ENCODE assay signal across 13 cellular contexts in the genomic region with DNA sequence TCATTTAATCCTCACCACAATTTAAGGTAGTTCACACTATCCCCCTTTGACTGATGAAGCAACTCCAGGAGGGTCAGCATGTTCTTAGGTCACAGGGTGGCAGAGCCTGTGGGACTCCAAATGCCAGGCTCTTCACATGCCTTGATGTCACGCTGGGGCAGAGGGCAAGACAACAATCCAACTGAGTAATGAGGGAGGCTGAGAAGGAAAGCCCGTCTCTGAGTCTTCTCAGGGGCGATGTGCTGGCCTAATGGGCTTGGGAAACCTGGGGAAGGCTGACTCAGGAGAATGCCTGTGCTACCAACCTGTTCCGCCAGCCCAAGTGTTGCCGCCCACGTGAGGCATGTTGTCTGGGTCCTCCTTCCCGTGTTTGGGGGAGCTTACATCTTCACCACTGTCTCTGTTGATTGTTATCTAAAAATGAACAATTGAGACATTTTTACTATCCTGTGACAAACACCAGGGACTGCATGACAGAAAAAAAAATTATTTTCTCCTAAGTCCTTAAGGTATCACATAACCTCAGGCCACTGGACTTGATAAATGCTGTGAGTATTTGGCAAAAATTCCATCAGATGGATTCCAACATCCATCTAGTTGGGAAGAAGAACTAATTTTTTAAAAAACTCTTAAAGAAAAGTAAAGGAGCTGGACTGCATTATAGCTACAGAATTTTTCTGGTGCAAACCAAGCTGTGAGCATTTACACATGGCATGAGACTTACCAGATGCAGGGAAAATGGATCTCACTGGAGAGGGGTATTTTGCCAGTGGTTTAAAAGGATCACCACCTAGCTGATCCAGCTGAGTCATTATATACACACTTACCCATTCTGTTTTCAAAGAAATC.
A peak's percentile ranks its signal among the peaks of the same experiment; 100 is the strongest.
DNase-seq lines count a peak whose midpoint lies in the region; ATAC-seq and TF ChIP-seq lines count a peak whose summit lies in the region.
"Had no signal": no experiment of that assay in that cellular context is flagged by ENCODE, and none has a peak within 500 bp of the region (broad histone marks: within the 10 kb centered on the region; RNA-seq: fewer than 3 reads in every experiment).

No MANE protein-coding gene starts in this region.

- POLR2A ChIA-PET in Caco-2 (lab: Charles Lee) = interaction anchor here (1.2 to 2.2 kb wide), 4 partner anchors 8 to 155 kb away, joined by 3 to 22 read pairs (median 12); no protein-coding TSS in a partner anchor

- H3K4me2 ChIP-seq in trophoblast cell (ENCODE audit: low read length) = no peak overlapping the region

- no peak overlapping the region for H2AFZ ChIP-seq in trophoblast cell (ENCODE audit: insufficient read depth, low read length, poor library complexity)

- H3K27me3 Mint-ChIP-seq in Caco-2 (ENCODE audit: insufficient read depth, unreplicated experiment) = no peaks in the 10 kb centered on the region

- H4K8ac ChIP-seq in trophoblast cell (ENCODE audit: low read depth, low read length) = no peak overlapping the region

- H3K9me3 Mint-ChIP-seq in Caco-2 (ENCODE audit: unreplicated experiment) = peaks cover under 1% of the 10 kb centered on the region
- H3K9me3 Mint-ChIP-seq in activated naive CD4-positive, alpha-beta T cell treated with anti-CD3 and anti-CD28 coated beads, Interleukin-2, amount 50 U/mL, for 72 hours = no peaks in the 10 kb centered on the region

- TF ChIP-seq CTCF in Caco-2 (IDR thresholded peaks at IDR 0.05; ENCODE audit: insufficient read depth in 1 of 2, low read depth in 1 of 2, low read length in 1 of 2, severe bottlenecking in 1 of 2, unreplicated experiment in 1 of 2) (no peak), fibroblast of villous mesenchyme (IDR thresholded peaks at IDR 0.05; ENCODE audit: insufficient read depth, low read depth, low read length) (no peak)

- peaks cover 3% of the 10 kb centered on the region for H3K79me2 ChIP-seq in trophoblast cell (ENCODE audit: control insufficient read depth, insufficient read depth, low read length, poor library complexity)

- peaks cover 33% of the 10 kb centered on the region for H3K36me3 Mint-ChIP-seq in Caco-2 (ENCODE audit: insufficient read depth, unreplicated experiment)
- H3K36me3 Mint-ChIP-seq in activated naive CD4-positive, alpha-beta T cell treated with anti-CD3 and anti-CD28 coated beads, Interleukin-2, amount 50 U/mL, for 72 hours = peaks cover 10 to 12% of the 10 kb centered on the region in 2 donors

- H4K91ac ChIP-seq in trophoblast cell (ENCODE audit: low read depth, low read length) = peak overlapping the region; percentile 67

- intact Hi-C loops in Caco-2 (cut with micrococcal nuclease; ENCODE audit: unreplicated experiment) = loop anchor here (1.0 to 5.0 kb wide), 5 partner anchors 7 to 203 kb away; no protein-coding TSS in a partner anchor

- peak in 1 of 2 experiments; percentile 61 for DNase-seq in Caco-2
- DNase-seq in SW480 (ENCODE audit: low spot score) = peak; percentile 64
- DNase-seq in fibroblast of villous mesenchyme (ENCODE audit: low read depth) = peak; percentile 88
- peak; percentile 61 to 67 for DNase-seq in trophoblast cell
- DNase-seq in activated naive CD4-positive, alpha-beta T cell treated with anti-CD3 and anti-CD28 coated beads, Interleukin-2, amount 50 U/mL, for 72 hours (ENCODE audit: low spot score in 2 of 2) = no peak
- DNase-seq in stimulated activated CD4-positive, alpha-beta T cell treated with anti-CD3 and anti-CD28 coated beads, Interleukin-12 subunit alpha, Interleukin-12 subunit beta, amount 100 ng/mL, for 4 hours = no peak
- DNase-seq: ACHN; activated CD4-positive, alpha-beta T cell treated with anti-CD3 and anti-CD28 coated beads, Interleukin-2, amount 50 U/mL, for 4 hours; activated gamma-delta T cell; DMS153; NCI-H146 had no signal

- no peak overlapping the region for H3K4ac ChIP-seq in trophoblast cell (ENCODE audit: low read depth, low read length)

- H3K27ac ChIP-seq in trophoblast cell (ENCODE audit: low read depth, low read length) = peak overlapping the region; percentile 95

- no peak overlapping the region for H2AK5ac ChIP-seq in trophoblast cell (ENCODE audit: low read length)

- H2BK120ac ChIP-seq in trophoblast cell (ENCODE audit: insufficient read depth, low read length, poor library complexity) = peak overlapping the region; percentile 44

- no CpG with 5 or more reads among the region's 7 CpGs for WGBS in trophoblast cell (ENCODE audit: extremely low coverage, insufficient coverage, insufficient read length)

- no peak overlapping the region for H3K23ac ChIP-seq in trophoblast cell (ENCODE audit: low read length)

- H3K4me3 Mint-ChIP-seq in Caco-2 (ENCODE audit: unreplicated experiment) = peak overlapping the region; percentile 47

- peaks cover 47% of the 10 kb centered on the region for H3K4me1 Mint-ChIP-seq in Caco-2 (ENCODE audit: low read depth, unreplicated experiment)

- H2BK5ac ChIP-seq in trophoblast cell (ENCODE audit: low read depth, low read length, poor library complexity) = peak overlapping the region; percentile 68

- H3K27me3 ChIP-seq in Caco-2 (replicated peaks; ENCODE audit: control insufficient read depth, insufficient read depth, low read length) (no peaks in the 10 kb centered on the region), trophoblast cell (ENCODE audit: insufficient read depth, low read length) (no peaks in the 10 kb centered on the region)

- H3K4me1 ChIP-seq in Caco-2 (peaks cover 62% of the 10 kb centered on the region), trophoblast cell (ENCODE audit: control insufficient read depth in 1 of 2, insufficient read depth in 2 of 2, low read length in 2 of 2) (peaks cover 15 to 21% of the 10 kb centered on the region in 2 experiments)

- H3K36me3 ChIP-seq in Caco-2 (ENCODE audit: control insufficient read depth, insufficient read depth, low read length) (peaks cover 5% of the 10 kb centered on the region; the same call in 1 of the 2 replicates), trophoblast cell (ENCODE audit: control insufficient read depth in 1 of 2, insufficient read depth in 2 of 2, low read length in 2 of 2) (no peaks in the 10 kb centered on the region)

- H3K4me3 ChIP-seq in Caco-2 (ENCODE audit: low read depth, low read length) (no peak overlapping the region), fibroblast of villous mesenchyme (ENCODE audit: low read depth, low read length) (no peak overlapping the region), trophoblast cell (ENCODE audit: low read depth, low read length) (no peak overlapping the region)

- no peak overlapping the region for H3K14ac ChIP-seq in trophoblast cell (ENCODE audit: low read length)

- ATAC-seq in HG02763 (IDR thresholded peaks at IDR 0.05; ENCODE audit: unreplicated experiment) (no peak), GM19467 (IDR thresholded peaks at IDR 0.05; ENCODE audit: unreplicated experiment) (no peak)
- ATAC-seq in activated naive CD4-positive, alpha-beta T cell treated with anti-CD3 and anti-CD28 coated beads, Interleukin-2, amount 50 U/mL, for 72 hours = no peak

- CTCF ChIA-PET in Caco-2 (lab: Charles Lee) = interaction anchor here (1.2 to 1.3 kb wide), 3 partner anchors 10 to 38 kb away, joined by 3 to 6 read pairs (median 5); no protein-coding TSS in a partner anchor

- no peak overlapping the region for H3K18ac ChIP-seq in trophoblast cell (ENCODE audit: low read length)

- peaks cover 26% of the 10 kb centered on the region for H3K79me1 ChIP-seq in trophoblast cell (ENCODE audit: low read length)

- BruUV-seq in Caco-2 (replicated peaks; lab: Mats Ljungman, UMichigan) = no TSS peak

- no peak overlapping the region for H4K12ac ChIP-seq in trophoblast cell (ENCODE audit: low read depth, low read length)

- no peaks in the 10 kb centered on the region for H3K9me3 ChIP-seq in Caco-2
- H3K9me3 ChIP-seq in trophoblast cell (ENCODE audit: insufficient read depth, low read depth, low read length) = no peaks in the 10 kb centered on the region

- H3K9ac ChIP-seq in trophoblast cell (ENCODE audit: low read length) = no peak overlapping the region

- peak overlapping the region; percentile 84 for H3K27ac Mint-ChIP-seq in Caco-2 (ENCODE audit: unreplicated experiment)
- no peak overlapping the region for H3K27ac Mint-ChIP-seq in activated naive CD4-positive, alpha-beta T cell treated with anti-CD3 and anti-CD28 coated beads, Interleukin-2, amount 50 U/mL, for 72 hours

- no peak overlapping the region for H2BK12ac ChIP-seq in trophoblast cell (ENCODE audit: low read length)

Comparison
In these comparisons a context has a peak if more than half of its experiments do, and no peak if none do; other contexts are left out.
1. DNase-seq: peak in SW480 (single experiment), fibroblast of villous mesenchyme (single experiment) and trophoblast cell (2 of 2); none in activated naive CD4-positive, alpha-beta T cell treated with anti-CD3 and anti-CD28 coated beads, Interleukin-2, amount 50 U/mL, for 72 hours (0 of 2) and stimulated activated CD4-positive, alpha-beta T cell treated with anti-CD3 and anti-CD28 coated beads, Interleukin-12 subunit alpha, Interleukin-12 subunit beta, amount 100 ng/mL, for 4 hours (single experiment).